Comparison of ENCODE assay signal across 14 cellular contexts in the genomic region with DNA sequence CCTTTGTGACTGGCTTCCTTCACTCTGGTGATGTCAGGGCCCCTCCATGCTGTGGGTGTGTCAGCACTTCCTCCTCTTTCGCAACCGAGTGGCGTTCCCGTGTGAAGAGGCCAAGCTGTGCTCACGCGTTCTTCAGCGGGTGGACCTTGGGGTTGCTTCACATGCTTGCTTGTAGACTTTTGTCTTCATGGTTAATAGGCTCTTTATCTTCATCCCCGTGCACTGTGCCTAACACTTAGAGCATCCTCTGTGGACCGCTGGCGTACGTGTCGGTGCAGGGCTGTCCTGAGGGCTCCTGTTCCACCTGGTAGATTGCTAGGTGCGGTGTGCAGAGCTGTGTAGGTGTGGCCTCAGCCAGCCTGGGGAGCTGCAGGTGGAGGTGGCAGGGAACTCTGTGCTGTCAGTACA.
A peak's percentile ranks its signal among the peaks of the same experiment; 100 is the strongest.
DNase-seq lines count a peak whose midpoint lies in the region; ATAC-seq, FAIRE-seq and TF ChIP-seq lines count a peak whose summit lies in the region.
"Had no signal": no experiment of that assay in that cellular context is flagged by ENCODE, and none has a peak within 500 bp of the region (broad histone marks: within the 10 kb centered on the region; RNA-seq: fewer than 3 reads in every experiment).

No MANE protein-coding gene starts in this region.

- no peaks in the 10 kb centered on the region for H3K9me3 Mint-ChIP-seq in stimulated activated naive CD8-positive, alpha-beta T cell treated with anti-CD3 and anti-CD28 coated beads, Interleukin-15, amount 100 ng/mL, for 72 hours

- peak; percentile 27 for DNase-seq in stimulated activated naive CD8-positive, alpha-beta T cell treated with anti-CD3 and anti-CD28 coated beads, Interleukin-15, Interleukin-2, amounts not matched to agents 100 U/mL and 50 U/mL, for 24 hours
- no peak for DNase-seq in stimulated activated naive CD8-positive, alpha-beta T cell treated with anti-CD3 and anti-CD28 coated beads, Interleukin-15, amount 100 ng/mL, for 72 hours
- no peak for DNase-seq in bronchial epithelial cell (ENCODE audit: low read depth)
- peak; percentile 90 for DNase-seq in mesenteric fat pad (ENCODE audit: low spot score)
- DNase-seq in NCI-H1436 treated with DMSO at 0.1 percent for 48 hours (lab: John Stamatoyannopoulos, UW), result no peak
- DNase-seq in SKM-1 (lab: John Stamatoyannopoulos, UW; ENCODE audit: unreplicated experiment), result no peak
- no peak for DNase-seq in NCI-H510A treated with DMSO at 0.1 percent for 48 hours (lab: John Stamatoyannopoulos, UW)
- DNase-seq: anterior cingulate cortex, GF-D8, heart right ventricle, NCI-H526 had no signal

- ATAC-seq in stimulated activated naive CD8-positive, alpha-beta T cell treated with anti-CD3 and anti-CD28 coated beads, Interleukin-15, Interleukin-2, amounts not matched to agents 100 U/mL and 50 U/mL, for 24 hours, result no peak
- no peak for ATAC-seq in stimulated activated naive CD8-positive, alpha-beta T cell treated with anti-CD3 and anti-CD28 coated beads, Interleukin-15, amount 100 ng/mL, for 72 hours
- no peak for ATAC-seq in HG02798 (IDR thresholded peaks at IDR 0.05; ENCODE audit: poor library complexity, unreplicated experiment)

- H3K36me3 ChIP-seq in bronchial epithelial cell (ENCODE audit: control insufficient read depth, insufficient read depth, low read length), result no peaks in the 10 kb centered on the region
- H3K36me3 ChIP-seq: heart right ventricle, SJSA1 had no signal

- H3K4me3 Mint-ChIP-seq in stimulated activated naive CD8-positive, alpha-beta T cell treated with anti-CD3 and anti-CD28 coated beads, Interleukin-15, amount 100 ng/mL, for 72 hours, result no peak overlapping the region

- H3K27ac Mint-ChIP-seq in stimulated activated naive CD8-positive, alpha-beta T cell treated with anti-CD3 and anti-CD28 coated beads, Interleukin-15, amount 100 ng/mL, for 72 hours, result no peak overlapping the region
- H3K27ac Mint-ChIP-seq: progenitor cell of endocrine pancreas had no signal

- no peaks in the 10 kb centered on the region for H3K27me3 ChIP-seq in bronchial epithelial cell (ENCODE audit: control insufficient read depth, insufficient read depth, low read length)
- H3K27me3 ChIP-seq: SJSA1 had no signal

- H3K27me3 Mint-ChIP-seq in stimulated activated naive CD8-positive, alpha-beta T cell treated with anti-CD3 and anti-CD28 coated beads, Interleukin-15, amount 100 ng/mL, for 72 hours, result peaks cover 32% of the 10 kb centered on the region
- H3K27me3 Mint-ChIP-seq: progenitor cell of endocrine pancreas had no signal

- peak; percentile 93 for FAIRE-seq in bronchial epithelial cell (lab: Jason Lieb, UNC)

- peaks cover 29% of the 10 kb centered on the region for H3K4me1 Mint-ChIP-seq in stimulated activated naive CD8-positive, alpha-beta T cell treated with anti-CD3 and anti-CD28 coated beads, Interleukin-15, amount 100 ng/mL, for 72 hours

- no peak overlapping the region for H3K4me3 ChIP-seq in bronchial epithelial cell (ENCODE audit: low read depth, low read length)
- H3K4me3 ChIP-seq: SJSA1 had no signal

- TF ChIP-seq CTCF in bronchial epithelial cell (IDR thresholded peaks at IDR 0.05; ENCODE audit: insufficient read depth, low read length, severe bottlenecking), result no peak

Comparison
In these comparisons a context has a peak if more than half of its experiments do, and no peak if none do; other contexts are left out.
1. DNase-seq: peak in stimulated activated naive CD8-positive, alpha-beta T cell treated with anti-CD3 and anti-CD28 coated beads, Interleukin-15, Interleukin-2, amounts not matched to agents 100 U/mL and 50 U/mL, for 24 hours (single experiment) and mesenteric fat pad (single experiment); none in stimulated activated naive CD8-positive, alpha-beta T cell treated with anti-CD3 and anti-CD28 coated beads, Interleukin-15, amount 100 ng/mL, for 72 hours (0 of 2), bronchial epithelial cell (single experiment), NCI-H1436 treated with DMSO at 0.1 percent for 48 hours (single experiment), SKM-1 (single experiment) and NCI-H510A treated with DMSO at 0.1 percent for 48 hours (single experiment).